8 cellular contexts compared by ENCODE assay signal in the genomic region with DNA sequence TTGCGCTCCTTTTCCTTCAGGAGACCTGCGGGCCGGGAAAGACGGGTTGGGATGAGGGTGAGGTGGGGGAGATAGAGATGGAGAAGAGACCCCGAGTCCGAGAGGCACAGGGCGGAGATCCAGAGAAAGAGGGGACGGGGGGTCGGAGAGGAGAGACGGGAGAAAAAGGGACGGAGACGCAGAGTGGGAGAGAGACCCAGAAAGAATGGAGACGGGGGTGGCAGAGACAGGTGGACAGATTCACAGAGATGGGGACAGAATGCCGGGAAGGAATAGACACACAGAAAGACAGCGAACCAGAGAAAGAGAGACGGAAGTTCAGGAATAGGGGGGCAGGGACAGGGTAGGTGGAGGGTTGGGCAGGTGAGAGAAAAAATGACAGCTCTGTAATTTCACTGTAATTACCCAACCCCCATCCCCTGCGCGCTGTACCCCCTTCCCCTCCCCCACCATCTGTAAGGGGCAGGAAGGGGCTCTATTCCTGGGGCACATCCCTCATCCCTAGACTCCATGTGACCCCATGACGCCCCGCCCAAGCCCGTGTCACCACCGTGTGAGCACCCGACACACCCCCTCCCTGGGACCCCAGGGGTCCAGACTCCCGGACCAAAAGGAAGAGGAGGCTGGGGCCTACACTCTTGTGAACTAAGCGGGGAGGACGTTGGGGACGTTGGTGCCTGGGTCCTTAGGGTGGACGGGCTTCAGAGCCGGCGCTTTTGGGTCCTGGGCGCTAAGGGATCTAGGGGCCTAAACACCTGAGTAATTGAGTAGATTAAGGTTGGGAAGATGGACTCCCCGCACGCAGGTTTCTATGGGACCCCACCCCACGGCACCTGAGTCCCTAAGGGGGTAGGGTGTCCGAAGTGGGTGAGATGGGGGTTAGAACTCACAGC. TPM values are rescaled to one million over a fixed set of nuclear protein-coding genes. Genes with fewer than 3 reads are reported as not detected.
DNase-seq lines count a peak whose midpoint lies in the region; ATAC-seq and TF ChIP-seq lines count a peak whose summit lies in the region.

No MANE protein-coding gene starts in this region.

- H3K27me3 ChIP-seq in Peyer's patch, result no peaks in the 10 kb centered on the region
- H3K27me3 ChIP-seq in endocrine pancreas (ENCODE audit: control insufficient read depth, insufficient read depth, low read length), result no peaks in the 10 kb centered on the region

- H3K4me3 ChIP-seq in Peyer's patch, result peak overlapping the region; percentile 70 to 91 (median 78)
- peak overlapping the region; percentile 62 for H3K4me3 ChIP-seq in endocrine pancreas (ENCODE audit: control insufficient read depth, insufficient read depth, low read length)

- H3K9me3 ChIP-seq in Peyer's patch, result no peaks in the 10 kb centered on the region
- H3K9me3 ChIP-seq in endocrine pancreas (ENCODE audit: control insufficient read depth, low read length), result no peaks in the 10 kb centered on the region

- no peak for ATAC-seq in HG02798 (IDR thresholded peaks at IDR 0.05; ENCODE audit: poor library complexity, unreplicated experiment)

- no peak overlapping the region for H3K27ac Mint-ChIP-seq in neural crest cell (ENCODE audit: unreplicated experiment)

- TF ChIP-seq CTCF in Peyer's patch (IDR thresholded peaks at IDR 0.05) (no peak), neural crest cell (conservative IDR thresholded peaks at IDR 0.05) (no peak), GM13977 (IDR thresholded peaks at IDR 0.05; ENCODE audit: extremely low read depth, insufficient read depth, missing control alignments) (no peak)

- H3K36me3 Mint-ChIP-seq in neural crest cell (ENCODE audit: low read depth), result peaks cover 2% of the 10 kb centered on the region

- H3K36me3 ChIP-seq in Peyer's patch (peaks cover 0 to 7% (median 0%) of the 10 kb centered on the region in 3 donors), endocrine pancreas (ENCODE audit: control insufficient read depth, insufficient read depth, low read length) (no peaks in the 10 kb centered on the region)

- H3K27me3 Mint-ChIP-seq in neural crest cell (ENCODE audit: low read depth), result peaks cover 53% of the 10 kb centered on the region

- H3K27ac ChIP-seq in Peyer's patch, result peak overlapping the region; percentile 96 to 98 (median 96)

- peaks cover 6 to 53% (median 19%) of the 10 kb centered on the region in 4 donors for H3K4me1 ChIP-seq in Peyer's patch
- H3K4me1 ChIP-seq in endocrine pancreas (ENCODE audit: control insufficient read depth, insufficient read depth, low read length), result no peaks in the 10 kb centered on the region

- peak overlapping the region; percentile 83 for H3K4me3 Mint-ChIP-seq in neural crest cell

- no peak for TF ChIP-seq POLR2A in Peyer's patch (IDR thresholded peaks at IDR 0.05)

- H3K9me3 Mint-ChIP-seq in neural crest cell, result peaks cover 4% of the 10 kb centered on the region

- peaks cover 42% of the 10 kb centered on the region for H3K4me1 Mint-ChIP-seq in neural crest cell

- peak overlapping the region; percentile 82 for H3K9ac ChIP-seq in endocrine pancreas (ENCODE audit: control insufficient read depth, insufficient read depth, low read length)

- in situ Hi-C loops in GM13977 (cut with MboI; ENCODE audit: low pct_unique_long_range_greater_than_20kb, low sequenced_read_pairs, unreplicated experiment), result loop anchor here (25.0 kb wide), 1 partner anchor 326 kb away; a partner anchor contains a TSS

- DNase-seq in NCI-H526 (lab: John Stamatoyannopoulos, UW) (peak; percentile 36 to 42), NCI-H526 treated with DMSO at 0.1 percent for 48 hours (lab: John Stamatoyannopoulos, UW) (no peak), Peyer's patch (peak in 2 of 3 donors; percentile 70 to 74), neural crest cell (ENCODE audit: low read depth, low spot score) (no peak), GM13977 (ENCODE audit: low spot score) (no peak), NCI-H2081 (lab: John Stamatoyannopoulos, UW) (no peak)

RNA-seq across cellular contexts. Expression of a gene that starts 1.0 kb away (rescaled TPM):
- total RNA-seq in Peyer's patch (10 to 100 TPM in 3 of 4 donors, 1 to 10 TPM in 1; 9.9 to 51.5 (median 35.8) TPM), neural crest cell (4.9 and 5.2 TPM in 2 replicates)

RNA-seq across cellular contexts. Expression of a gene that starts 9.8 kb away (rescaled TPM):
- total RNA-seq in Peyer's patch (1 to 10 TPM in 3 of 4 donors, under 1 TPM in 1; 0.70 to 8.3 (median 2.1) TPM), neural crest cell (11.4 and 13.0 TPM in 2 replicates)

RNA-seq across cellular contexts. Expression of a gene that starts 16.9 kb away (rescaled TPM):
- total RNA-seq in Peyer's patch (100 to 1,000 TPM in 2 of 4 donors, 10 to 100 TPM in 2; 34.7 to 121 (median 96.7) TPM), neural crest cell (48.5 and 50.3 TPM in 2 replicates)

RNA-seq across cellular contexts. Expression of a gene that starts 17.2 kb away (rescaled TPM):
- total RNA-seq in Peyer's patch (1,000 to 10,000 TPM; 1,077 to 1,595 (median 1,505) TPM), neural crest cell (1,772 and 1,774 TPM in 2 replicates)

RNA-seq across cellular contexts. Expression of a gene that starts 21.3 kb away (rescaled TPM):
- total RNA-seq in Peyer's patch (100 to 1,000 TPM in 3 of 4 donors, 10 to 100 TPM in 1; 58.6 to 203 (median 130) TPM), neural crest cell (5.9 and 6.1 TPM in 2 replicates)

Comparison
In these comparisons a context has a peak if more than half of its experiments do, and no peak if none do; other contexts are left out.
1. DNase-seq: peak in NCI-H526 (2 of 2) and Peyer's patch (2 of 3); none in NCI-H526 treated with DMSO at 0.1 percent for 48 hours (single experiment), neural crest cell (single experiment), GM13977 (single experiment) and NCI-H2081 (0 of 2).